In the genomic region with DNA sequence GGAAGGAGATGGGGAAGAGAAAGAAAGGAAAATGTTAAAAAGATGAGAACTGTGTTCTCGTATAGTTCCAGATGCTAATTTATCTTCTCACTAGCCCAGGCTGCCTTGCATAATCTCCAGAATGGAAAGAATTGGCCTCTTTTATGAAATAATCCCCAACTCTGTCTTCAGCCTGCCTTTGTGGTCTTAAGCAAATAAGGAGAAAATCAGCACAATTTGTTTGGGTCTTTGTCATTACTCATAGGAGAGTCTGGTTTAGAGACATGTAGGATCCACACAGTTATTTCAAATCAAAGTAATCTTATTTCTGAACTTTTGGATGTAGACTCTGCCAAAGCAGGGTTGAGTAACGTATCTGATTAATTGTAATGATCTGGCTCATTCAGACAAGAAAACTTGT, we compare ENCODE assay signal across 22 cellular contexts. TPM values are rescaled to one million over a fixed set of nuclear protein-coding genes. Genes with fewer than 3 reads are reported as not detected.
DNase-seq lines count a peak whose midpoint lies in the region; ATAC-seq, FAIRE-seq and TF ChIP-seq lines count a peak whose summit lies in the region.
"Had no signal": no experiment of that assay in that cellular context is flagged by ENCODE, and none has a peak within 500 bp of the region (broad histone marks: within the 10 kb centered on the region; RNA-seq: fewer than 3 reads in every experiment).

No MANE protein-coding gene starts in this region.

- H4K20me1 ChIP-seq in neural progenitor cell (ENCODE audit: low read depth): no peaks in the 10 kb centered on the region

- peak; percentile 8 for DNase-seq in NCI-H1048 (lab: John Stamatoyannopoulos, UW)
- DNase-seq in astrocyte of the hippocampus (ENCODE audit: low read depth, low spot score): peak; percentile 57
- DNase-seq in iris pigment epithelial cell (ENCODE audit: low read depth): peak; percentile 34
- no peak for DNase-seq in stimulated activated effector memory CD8-positive, alpha-beta T cell treated with anti-CD3 and anti-CD28 coated beads, Interleukin-12 subunit alpha, Interleukin-12 subunit beta, amount 100 ng/mL, for 72 hours (ENCODE audit: low spot score in 2 of 2)
- DNase-seq in NK-92 (lab: John Stamatoyannopoulos, UW; ENCODE audit: unreplicated experiment): no peak
- DNase-seq in kidney: no peak
- no peak for DNase-seq in T-helper 1 cell
- no peak for DNase-seq in neural progenitor cell (ENCODE audit: low spot score)
- DNase-seq: CD8-positive, alpha-beta T cell; COR-L47; DMS153; DMS79 treated with DMSO at 0.1 percent for 48 hours; EL; HCEC 1CT; HFFc6; IMR-90 had no signal

- H3K36me3 Mint-ChIP-seq in stimulated activated effector memory CD8-positive, alpha-beta T cell treated with anti-CD3 and anti-CD28 coated beads, Interleukin-12 subunit alpha, Interleukin-12 subunit beta, amount 100 ng/mL, for 72 hours: no peaks in the 10 kb centered on the region
- H3K36me3 Mint-ChIP-seq in neural progenitor cell: no peaks in the 10 kb centered on the region
- H3K36me3 Mint-ChIP-seq: CD14-positive monocyte; CD8-positive, alpha-beta T cell had no signal

- H3K36me3 ChIP-seq in kidney (ENCODE audit: control insufficient read depth in 1 of 2, insufficient read depth in 2 of 2, low read length in 2 of 2) (no peaks in the 10 kb centered on the region), neural progenitor cell (no peaks in the 10 kb centered on the region)

- no peaks in the 10 kb centered on the region for H3K27me3 ChIP-seq in neural progenitor cell

- intact Hi-C loops in kidney (cut with DNase I): no loop called here

- H3K27ac Mint-ChIP-seq in stimulated activated effector memory CD8-positive, alpha-beta T cell treated with anti-CD3 and anti-CD28 coated beads, Interleukin-12 subunit alpha, Interleukin-12 subunit beta, amount 100 ng/mL, for 72 hours: peak overlapping the region; percentile 49
- no peak overlapping the region for H3K27ac Mint-ChIP-seq in neural progenitor cell
- H3K27ac Mint-ChIP-seq: CD14-positive monocyte; CD8-positive, alpha-beta T cell; HFFc6 had no signal

- FAIRE-seq in kidney (lab: Jason Lieb, UNC): no peak
- FAIRE-seq: A204.1, D721Med, G401.6, H1 had no signal

- no peak for ATAC-seq in stimulated activated effector memory CD8-positive, alpha-beta T cell treated with anti-CD3 and anti-CD28 coated beads, Interleukin-12 subunit alpha, Interleukin-12 subunit beta, amount 100 ng/mL, for 72 hours
- ATAC-seq: CD8-positive, alpha-beta T cell had no signal

- no peaks in the 10 kb centered on the region for H3K4me1 ChIP-seq in kidney (ENCODE audit: control insufficient read depth in 1 of 2, insufficient read depth in 1 of 2, low read depth in 1 of 2, low read length in 2 of 2)
- peaks cover 9% of the 10 kb centered on the region for H3K4me1 ChIP-seq in neural progenitor cell

- peaks cover 2% of the 10 kb centered on the region for H3K27me3 Mint-ChIP-seq in neural progenitor cell (ENCODE audit: insufficient read depth, low read depth)

- H3K4me3 ChIP-seq in kidney (ENCODE audit: low read length in 2 of 2) (no peak overlapping the region), neural progenitor cell (no peak overlapping the region)

- H3K9ac ChIP-seq in kidney (ENCODE audit: low read length in 2 of 2) (no peak overlapping the region), neural progenitor cell (no peak overlapping the region)

- no peak overlapping the region for H3K4me2 ChIP-seq in neural progenitor cell

- H3K79me2 ChIP-seq in neural progenitor cell (ENCODE audit: low read depth): no peaks in the 10 kb centered on the region

- no peaks in the 10 kb centered on the region for H3F3A ChIP-seq in neural progenitor cell (ENCODE audit: low read depth)

- no peaks in the 10 kb centered on the region for H3K4me1 Mint-ChIP-seq in stimulated activated effector memory CD8-positive, alpha-beta T cell treated with anti-CD3 and anti-CD28 coated beads, Interleukin-12 subunit alpha, Interleukin-12 subunit beta, amount 100 ng/mL, for 72 hours
- H3K4me1 Mint-ChIP-seq in neural progenitor cell: peaks cover 4% of the 10 kb centered on the region
- H3K4me1 Mint-ChIP-seq: CD14-positive monocyte had no signal

- no peaks in the 10 kb centered on the region for H3K9me3 Mint-ChIP-seq in stimulated activated effector memory CD8-positive, alpha-beta T cell treated with anti-CD3 and anti-CD28 coated beads, Interleukin-12 subunit alpha, Interleukin-12 subunit beta, amount 100 ng/mL, for 72 hours
- no peaks in the 10 kb centered on the region for H3K9me3 Mint-ChIP-seq in neural progenitor cell
- H3K9me3 Mint-ChIP-seq: HFFc6 had no signal

- H3K9me3 ChIP-seq in kidney (ENCODE audit: control insufficient read depth in 1 of 2, low read length in 2 of 2) (no peaks in the 10 kb centered on the region), neural progenitor cell (ENCODE audit: low read depth) (no peaks in the 10 kb centered on the region)

- no peak for TF ChIP-seq CTCF in kidney (IDR thresholded peaks at IDR 0.05; ENCODE audit: borderline replicate concordance, extremely low read depth, insufficient read depth)
- no peak for TF ChIP-seq CTCF in neural progenitor cell (IDR thresholded peaks at IDR 0.05)

- H3K4me3 Mint-ChIP-seq in stimulated activated effector memory CD8-positive, alpha-beta T cell treated with anti-CD3 and anti-CD28 coated beads, Interleukin-12 subunit alpha, Interleukin-12 subunit beta, amount 100 ng/mL, for 72 hours: no peak overlapping the region
- no peak overlapping the region for H3K4me3 Mint-ChIP-seq in neural progenitor cell
- H3K4me3 Mint-ChIP-seq: CD14-positive monocyte; CD8-positive, alpha-beta T cell; HFFc6 had no signal

- H3K27ac ChIP-seq in kidney (ENCODE audit: low read depth in 2 of 2, low read length in 2 of 2): no peak overlapping the region
- no peak overlapping the region for H3K27ac ChIP-seq in neural progenitor cell

- no peak overlapping the region for H2AFZ ChIP-seq in neural progenitor cell (replicated peaks)

RNA-seq across cellular contexts. Expression of gene CAMK4, which starts 50.7 kb away (rescaled TPM):
- 4.7 TPM for total RNA-seq in kidney
- polyA plus RNA-seq in kidney (ENCODE audit: insufficient read depth, low read depth, low replicate concordance): 0.37 TPM
- total RNA-seq in neural progenitor cell (ENCODE audit: low replicate concordance): 3.3 and 5.0 TPM in 2 replicates
- total RNA-seq: HT-29 had no signal

Comparison
In these comparisons a context has a peak if more than half of its experiments do, and no peak if none do; other contexts are left out.
1. DNase-seq: peak in NCI-H1048 (single experiment), astrocyte of the hippocampus (single experiment) and iris pigment epithelial cell (single experiment); none in stimulated activated effector memory CD8-positive, alpha-beta T cell treated with anti-CD3 and anti-CD28 coated beads, Interleukin-12 subunit alpha, Interleukin-12 subunit beta, amount 100 ng/mL, for 72 hours (0 of 2), NK-92 (single experiment), kidney (single experiment), T-helper 1 cell (0 of 5) and neural progenitor cell (single experiment).